In the genomic region with DNA sequence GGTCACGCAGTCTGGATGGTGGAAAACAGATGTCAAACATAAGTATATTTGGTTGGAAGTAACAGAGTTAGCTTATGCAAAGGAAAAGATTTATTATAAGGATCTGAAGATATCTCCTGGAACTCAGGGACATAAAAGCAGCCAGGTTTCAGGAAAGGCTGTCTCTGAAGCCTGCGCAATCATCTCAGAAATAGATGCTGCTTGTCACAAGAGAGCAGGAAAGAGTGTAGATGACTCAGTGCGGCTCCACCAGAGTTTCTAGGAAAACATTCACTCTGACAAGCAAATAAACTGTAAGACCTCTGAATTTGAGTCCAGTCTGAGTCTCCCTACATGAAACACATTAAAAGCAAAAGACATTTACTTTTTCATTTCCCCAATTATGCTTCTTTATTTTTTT, we compare ENCODE assay signal across 15 cellular contexts.
DNase-seq lines count a peak whose midpoint lies in the region; TF ChIP-seq lines count a peak whose summit lies in the region.
"Had no signal": no experiment of that assay in that cellular context is flagged by ENCODE, and none has a peak within 500 bp of the region (broad histone marks: within the 10 kb centered on the region; RNA-seq: fewer than 3 reads in every experiment).

No MANE protein-coding gene starts in this region.

- H3K9me3 ChIP-seq in adipocyte (ENCODE audit: control insufficient read depth, low read length): no peaks in the 10 kb centered on the region
- H3K9me3 ChIP-seq: A549 had no signal

- no peaks in the 10 kb centered on the region for H3K36me3 ChIP-seq in adipocyte (ENCODE audit: control insufficient read depth, insufficient read depth, low read length, severe bottlenecking)

- no peaks in the 10 kb centered on the region for H3K36me3 Mint-ChIP-seq in glutamatergic neuron (ENCODE audit: unreplicated experiment)
- H3K36me3 Mint-ChIP-seq: type B pancreatic cell had no signal

- TF ChIP-seq CTCF in foreskin fibroblast (IDR thresholded peaks at IDR 0.05; ENCODE audit: low read depth, low read length) (no peak), glutamatergic neuron (IDR thresholded peaks at IDR 0.05; ENCODE audit: partially characterized antibody, unreplicated experiment) (no peak)

- H3K27me3 ChIP-seq in adipocyte (replicated peaks; ENCODE audit: control insufficient read depth, insufficient read depth, low read length): no peaks in the 10 kb centered on the region

- peaks cover 2% of the 10 kb centered on the region for H3K9me3 Mint-ChIP-seq in glutamatergic neuron (ENCODE audit: unreplicated experiment)
- H3K9me3 Mint-ChIP-seq: T-helper 1 cell treated with Interleukin-12 subunit alpha and Interleukin-12 subunit beta and Interleukin-4 antibody, amounts not matched to agents 30 μg/mL and 1 μg/mL, for 36 hours had no signal

- DNase-seq in NOMO-1 treated with DMSO at 0.1 percent for 48 hours (lab: John Stamatoyannopoulos, UW; ENCODE audit: unreplicated experiment) (peak; percentile 8), NOMO-1 (lab: John Stamatoyannopoulos, UW; ENCODE audit: unreplicated experiment in 2 of 2) (no peak), adipocyte (ENCODE audit: low read depth) (peak; percentile 62), foreskin fibroblast (peak; percentile 80 to 87), superior temporal gyrus (ENCODE audit: extremely low spot score) (peak; percentile 64), glutamatergic neuron (no peak), cardiac septum (ENCODE audit: low spot score) (no peak)
- no peak for DNase-seq in effector CD8-positive, alpha-beta T cell (lab: John Stamatoyannopoulos, UW)
- DNase-seq: DMS153, midbrain, MM.1S, NCI-H226 had no signal

- no peak overlapping the region for H3K27ac Mint-ChIP-seq in glutamatergic neuron (ENCODE audit: unreplicated experiment)
- H3K27ac Mint-ChIP-seq: T-helper 1 cell treated with Interleukin-12 subunit alpha and Interleukin-12 subunit beta and Interleukin-4 antibody, amounts not matched to agents 30 μg/mL and 1 μg/mL, for 36 hours; type B pancreatic cell had no signal

- peaks cover 13% of the 10 kb centered on the region for H3K4me1 ChIP-seq in adipocyte (ENCODE audit: control insufficient read depth, insufficient read depth, low read length)
- H3K4me1 ChIP-seq: A549 had no signal

- peaks cover 3% of the 10 kb centered on the region for H3K27me3 Mint-ChIP-seq in glutamatergic neuron (ENCODE audit: unreplicated experiment)
- H3K27me3 Mint-ChIP-seq: type B pancreatic cell had no signal

- H3K4me1 Mint-ChIP-seq in glutamatergic neuron (ENCODE audit: low read depth, unreplicated experiment): peaks cover 19% of the 10 kb centered on the region

- H3K9ac ChIP-seq in adipocyte (ENCODE audit: low read length): no peak overlapping the region

- H3K4me3 Mint-ChIP-seq in glutamatergic neuron (ENCODE audit: unreplicated experiment): no peak overlapping the region
- H3K4me3 Mint-ChIP-seq: T-helper 1 cell treated with Interleukin-12 subunit alpha and Interleukin-12 subunit beta and Interleukin-4 antibody, amounts not matched to agents 30 μg/mL and 1 μg/mL, for 36 hours; type B pancreatic cell had no signal

- H3K4me3 ChIP-seq in adipocyte (ENCODE audit: low read length) (no peak overlapping the region), foreskin fibroblast (ENCODE audit: low read depth in 1 of 2, low read length in 2 of 2) (no peak overlapping the region)
- H3K4me3 ChIP-seq: A549 had no signal

- intact Hi-C loops in cardiac septum (cut with DNase I): no loop called here

Comparison
In these comparisons a context has a peak if more than half of its experiments do, and no peak if none do; other contexts are left out.
1. DNase-seq: peak in NOMO-1 treated with DMSO at 0.1 percent for 48 hours (single experiment), adipocyte (single experiment), foreskin fibroblast (2 of 2) and superior temporal gyrus (single experiment); none in NOMO-1 (0 of 2), glutamatergic neuron (single experiment), cardiac septum (single experiment) and effector CD8-positive, alpha-beta T cell (single experiment).